ENCODE assay signal across 9 cellular contexts in genomic region chr6:145904878-145905277, GRCh38. TPM values are rescaled to one million over a fixed set of nuclear protein-coding genes. Genes with fewer than 3 reads are reported as not detected.
DNase-seq lines count a peak whose midpoint lies in the region; ATAC-seq and TF ChIP-seq lines count a peak whose summit lies in the region.
"Had no signal": no experiment of that assay in that cellular context is flagged by ENCODE, and none has a peak within 500 bp of the region (broad histone marks: within the 10 kb centered on the region; RNA-seq: fewer than 3 reads in every experiment).

No MANE protein-coding gene starts in this region.

- H2AFZ ChIP-seq in MM.1S (ENCODE audit: low read length): no peak overlapping the region

- DNase-seq in MM.1S: peak; percentile 54
- DNase-seq in BE2C: no peak
- DNase-seq in SW 1271 (lab: John Stamatoyannopoulos, UW): no peak
- no peak for DNase-seq in nucleus accumbens (lab: John Stamatoyannopoulos, UW)
- DNase-seq: NCI-H1105 treated with DMSO at 0.1 percent for 48 hours had no signal

- H3K79me2 ChIP-seq in DOHH2 (ENCODE audit: control insufficient read depth, low read length) (no peaks in the 10 kb centered on the region), MM.1S (ENCODE audit: low read length) (no peaks in the 10 kb centered on the region)

- peak overlapping the region; percentile 51 for H3K27ac ChIP-seq in DOHH2 (ENCODE audit: low read depth, low read length)
- H3K27ac ChIP-seq in MM.1S (ENCODE audit: low read length): peak overlapping the region; percentile 73
- peak overlapping the region in 1 of 4 donors; percentile 13 for H3K27ac ChIP-seq in gastroesophageal sphincter

- TF ChIP-seq POLR2A in gastroesophageal sphincter (IDR thresholded peaks at IDR 0.05): no peak

- H3K4me1 ChIP-seq in DOHH2 (ENCODE audit: control insufficient read depth, low read length): peaks cover 32% of the 10 kb centered on the region
- peaks cover 10% of the 10 kb centered on the region; the same call in 1 of the 2 replicates for H3K4me1 ChIP-seq in MM.1S (ENCODE audit: low read length)
- peaks cover 0 to 17% (median 0%) of the 10 kb centered on the region in 3 donors for H3K4me1 ChIP-seq in gastroesophageal sphincter
- H3K4me1 ChIP-seq in BE2C: peaks cover 4% of the 10 kb centered on the region

- H3K9ac ChIP-seq in MM.1S (ENCODE audit: low read length): no peak overlapping the region; the same call in 1 of the 2 replicates

- H3F3A ChIP-seq in DOHH2 (ENCODE audit: control insufficient read depth, insufficient read depth): no peaks in the 10 kb centered on the region
- peaks cover 12% of the 10 kb centered on the region for H3F3A ChIP-seq in MM.1S (ENCODE audit: insufficient read depth, low read length)

- WGBS in gastroesophageal sphincter (ENCODE audit: low coverage in 1 of 2), 2 donors: 47 to 71% methylated on average over 2 to 3 of the region's 3 CpGs

- H3K9me3 ChIP-seq in DOHH2 (ENCODE audit: control insufficient read depth, insufficient read depth, low read length) (no peaks in the 10 kb centered on the region), MM.1S (replicated peaks; ENCODE audit: insufficient read depth, low read length) (no peaks in the 10 kb centered on the region), gastroesophageal sphincter (no peaks in the 10 kb centered on the region), BE2C (peaks cover 2% of the 10 kb centered on the region; the same call in 1 of the 2 replicates)

- H4K20me1 ChIP-seq in DOHH2 (ENCODE audit: control insufficient read depth, insufficient read depth, low read depth, low read length): no peaks in the 10 kb centered on the region
- no peaks in the 10 kb centered on the region for H4K20me1 ChIP-seq in MM.1S (ENCODE audit: insufficient read depth, low read length)

- TF ChIP-seq EP300 in gastroesophageal sphincter (IDR thresholded peaks at IDR 0.05): no peak

- TF ChIP-seq CTCF in DOHH2 (IDR thresholded peaks at IDR 0.05; ENCODE audit: low read depth, low read length, poor library complexity, severe bottlenecking): no peak
- TF ChIP-seq CTCF in MM.1S (IDR thresholded peaks at IDR 0.05; ENCODE audit: low read length): no peak
- TF ChIP-seq CTCF in gastroesophageal sphincter (IDR thresholded peaks at IDR 0.05): no peak
- TF ChIP-seq CTCF in BE2C (IDR thresholded peaks at IDR 0.05; ENCODE audit: low read depth, low read length): no peak

- peak; percentile 52 for ATAC-seq in GM21528 (IDR thresholded peaks at IDR 0.05; ENCODE audit: low FRiP score, unreplicated experiment)
- ATAC-seq in gastroesophageal sphincter: peak; percentile 10
- ATAC-seq in GM19397 (IDR thresholded peaks at IDR 0.05; ENCODE audit: unreplicated experiment): no peak

- peaks cover 73% of the 10 kb centered on the region for H3K36me3 ChIP-seq in DOHH2 (ENCODE audit: control insufficient read depth, low read length)
- H3K36me3 ChIP-seq in MM.1S (replicated peaks; ENCODE audit: insufficient read depth, low read length): no peaks in the 10 kb centered on the region
- H3K36me3 ChIP-seq in gastroesophageal sphincter: peaks cover 2 to 43% of the 10 kb centered on the region in 2 donors
- peaks cover 30% of the 10 kb centered on the region for H3K36me3 ChIP-seq in BE2C

- H3K4me2 ChIP-seq in DOHH2 (ENCODE audit: low read length): peak overlapping the region; percentile 65
- H3K4me2 ChIP-seq in MM.1S (ENCODE audit: low read depth, low read length): peak overlapping the region; percentile 34; the same call in 1 of the 2 replicates

- H3K27me3 ChIP-seq in DOHH2 (ENCODE audit: control insufficient read depth, low read length) (no peaks in the 10 kb centered on the region), MM.1S (replicated peaks; ENCODE audit: insufficient read depth, low read length) (no peaks in the 10 kb centered on the region), gastroesophageal sphincter (no peaks in the 10 kb centered on the region), BE2C (no peaks in the 10 kb centered on the region)

- H3K9me2 ChIP-seq in DOHH2 (replicated peaks; ENCODE audit: control insufficient read depth, low read length): no peaks in the 10 kb centered on the region
- H3K9me2 ChIP-seq in MM.1S (replicated peaks; ENCODE audit: insufficient read depth, low read length): no peaks in the 10 kb centered on the region

- H3K4me3 ChIP-seq in DOHH2 (ENCODE audit: low read length) (peak overlapping the region; percentile 43), MM.1S (ENCODE audit: low read length) (no peak overlapping the region), gastroesophageal sphincter (no peak overlapping the region), BE2C (ENCODE audit: low read depth, low read length) (no peak overlapping the region)

RNA-seq across cellular contexts. Expression of gene SHPRH, which starts 59.3 kb away (rescaled TPM):
- total RNA-seq in gastroesophageal sphincter: 10 to 100 TPM; 12.4 to 34.2 (median 22.2) TPM
- 7.1 TPM for polyA plus RNA-seq in BE2C (2012; ENCODE audit: insufficient read depth, insufficient read length, low read depth)
